11 cellular contexts compared by ENCODE assay signal in the genomic region with DNA sequence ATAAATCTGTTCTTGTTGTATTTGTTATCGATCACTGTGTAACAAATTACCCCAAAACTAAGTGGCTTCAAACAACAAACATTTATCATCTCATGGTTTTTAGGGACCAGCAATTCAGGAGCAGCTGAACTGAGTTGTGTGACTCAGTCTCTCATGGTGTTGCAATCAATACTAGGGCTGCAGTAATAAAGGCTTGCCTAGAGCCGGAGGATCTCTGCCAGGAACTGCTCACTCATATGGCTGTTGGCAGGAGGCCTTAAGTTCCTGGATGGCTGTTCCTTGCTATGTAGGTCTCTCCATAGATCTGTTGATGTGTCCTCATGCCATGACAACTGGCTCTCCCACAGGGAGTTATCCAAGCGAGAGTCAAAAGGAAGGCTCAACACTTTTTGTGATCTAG. TPM values are rescaled to one million over a fixed set of nuclear protein-coding genes. Genes with fewer than 3 reads are reported as not detected.
DNase-seq lines count a peak whose midpoint lies in the region; ATAC-seq, FAIRE-seq and TF ChIP-seq lines count a peak whose summit lies in the region.
"Had no signal": no experiment of that assay in that cellular context is flagged by ENCODE, and none has a peak within 500 bp of the region (broad histone marks: within the 10 kb centered on the region; RNA-seq: fewer than 3 reads in every experiment).

No MANE protein-coding gene starts in this region.

- H3K36me3 ChIP-seq in esophagus (ENCODE audit: control insufficient read depth in 2 of 2, insufficient read depth in 2 of 2, low read length in 1 of 2) (no peaks in the 10 kb centered on the region), neural progenitor cell (no peaks in the 10 kb centered on the region)

- peaks cover 15% of the 10 kb centered on the region for H3K4me1 Mint-ChIP-seq in neural progenitor cell

- no peaks in the 10 kb centered on the region for H3K27me3 ChIP-seq in esophagus (ENCODE audit: control insufficient read depth in 1 of 2, insufficient read depth in 2 of 2, low read length in 2 of 2)
- H3K27me3 ChIP-seq in neural progenitor cell: no peaks in the 10 kb centered on the region

- H3K27ac ChIP-seq in esophagus (ENCODE audit: low read depth in 2 of 2, low read length in 1 of 2) (peak overlapping the region; percentile 66 to 80), neural progenitor cell (no peak overlapping the region)

- H3K4me2 ChIP-seq in neural progenitor cell: no peak overlapping the region

- WGBS in esophagus, 2 donors: 56 to 65% methylated on average over 3 of the region's 3 CpGs

- H3K27ac Mint-ChIP-seq in neural progenitor cell: no peak overlapping the region

- ATAC-seq in HG03025 (IDR thresholded peaks at IDR 0.05; ENCODE audit: low FRiP score, unreplicated experiment): no peak
- ATAC-seq: GM12878; stimulated activated naive CD8-positive, alpha-beta T cell treated with anti-CD3 and anti-CD28 coated beads, Interleukin-15, amount 100 ng/mL, for 72 hours had no signal

- H3K9ac ChIP-seq in neural progenitor cell: no peak overlapping the region

- H3K9me3 ChIP-seq in esophagus (ENCODE audit: control insufficient read depth in 2 of 2, insufficient read depth in 1 of 2, low read depth in 1 of 2, low read length in 1 of 2) (no peaks in the 10 kb centered on the region), neural progenitor cell (ENCODE audit: low read depth) (no peaks in the 10 kb centered on the region)

- H3K9me3 Mint-ChIP-seq in neural progenitor cell: no peaks in the 10 kb centered on the region
- H3K9me3 Mint-ChIP-seq: stimulated activated naive CD8-positive, alpha-beta T cell treated with anti-CD3 and anti-CD28 coated beads, Interleukin-15, amount 100 ng/mL, for 72 hours had no signal

- FAIRE-seq in RCC 7860 (lab: Jason Lieb, UNC): no peak
- FAIRE-seq: GM12878 had no signal

- H3K4me3 Mint-ChIP-seq in neural progenitor cell: no peak overlapping the region
- H3K4me3 Mint-ChIP-seq: stimulated activated naive CD8-positive, alpha-beta T cell treated with anti-CD3 and anti-CD28 coated beads, Interleukin-15, amount 100 ng/mL, for 72 hours had no signal

- peaks cover 13% of the 10 kb centered on the region for H3K79me2 ChIP-seq in neural progenitor cell (ENCODE audit: low read depth)

- TF ChIP-seq CTCF in retinal pigment epithelial cell (conservative IDR thresholded peaks at IDR 0.05; ENCODE audit: low read depth, low read length) (no peak), neural progenitor cell (IDR thresholded peaks at IDR 0.05) (no peak)

- H4K20me1 ChIP-seq in neural progenitor cell (ENCODE audit: low read depth): peaks cover 6% of the 10 kb centered on the region

- H3K36me3 Mint-ChIP-seq in neural progenitor cell: peaks cover 2% of the 10 kb centered on the region

- DNase-seq in H4 (ENCODE audit: low spot score): peak; percentile 21
- DNase-seq in RCC 7860 (ENCODE audit: low spot score): peak; percentile 60
- DNase-seq in retinal pigment epithelial cell (ENCODE audit: low read depth): peak; percentile 50
- no peak for DNase-seq in NCI-H1092 treated with DMSO at 0.1 percent for 48 hours (lab: John Stamatoyannopoulos, UW)
- no peak for DNase-seq in stimulated activated CD4-positive, alpha-beta T cell treated with anti-CD3 and anti-CD28 coated beads, Interleukin-4, amount 100 ng/mL, for 4 hours
- DNase-seq in neural progenitor cell (ENCODE audit: low spot score): no peak
- DNase-seq: RPMI8226; stimulated activated naive CD8-positive, alpha-beta T cell treated with anti-CD3 and anti-CD28 coated beads, Interleukin-15, amount 100 ng/mL, for 72 hours had no signal

- no peak overlapping the region for H2AFZ ChIP-seq in neural progenitor cell (replicated peaks)

- H3K27me3 Mint-ChIP-seq in neural progenitor cell (ENCODE audit: insufficient read depth, low read depth): no peaks in the 10 kb centered on the region
- H3K27me3 Mint-ChIP-seq: stimulated activated naive CD8-positive, alpha-beta T cell treated with anti-CD3 and anti-CD28 coated beads, Interleukin-15, amount 100 ng/mL, for 72 hours had no signal

- no peaks in the 10 kb centered on the region for H3F3A ChIP-seq in neural progenitor cell (ENCODE audit: low read depth)

- H3K4me3 ChIP-seq in esophagus (ENCODE audit: low read depth in 1 of 2, low read length in 2 of 2): no peak overlapping the region
- H3K4me3 ChIP-seq in retinal pigment epithelial cell (ENCODE audit: low read length): no peak overlapping the region
- H3K4me3 ChIP-seq in neural progenitor cell: no peak overlapping the region
- H3K4me3 ChIP-seq: GM12878 had no signal

- H3K4me1 ChIP-seq in esophagus (ENCODE audit: control insufficient read depth in 2 of 2, insufficient read depth in 2 of 2, low read length in 1 of 2) (no peaks in the 10 kb centered on the region), neural progenitor cell (peaks cover 4% of the 10 kb centered on the region)

RNA-seq across cellular contexts. Expression of a gene that starts 3.8 kb away (rescaled TPM):
- total RNA-seq in H4 (2014; rRNA removed; shearing (Covaris generic)): 153 and 175 TPM in 2 replicates
- polyA plus RNA-seq in esophagus: 100 to 1,000 TPM in 1 of 2 donors, 10 to 100 TPM in 1; 77.5 to 110 TPM
- total RNA-seq in neural progenitor cell (ENCODE audit: low replicate concordance): 132 and 265 TPM in 2 replicates

RNA-seq across cellular contexts. Expression of a gene that starts 7.9 kb away (rescaled TPM):
- total RNA-seq in H4 (2014; rRNA removed; shearing (Covaris generic)): 63.3 and 73.6 TPM in 2 replicates
- 100 to 1,000 TPM; 157 to 592 TPM for polyA plus RNA-seq in esophagus
- total RNA-seq in neural progenitor cell (ENCODE audit: low replicate concordance): 41.1 and 54.1 TPM in 2 replicates

RNA-seq across cellular contexts. Expression of a gene that starts 26.7 kb away (rescaled TPM):
- total RNA-seq in H4 (2014; rRNA removed; shearing (Covaris generic)): 7.2 and 10.5 TPM in 2 replicates
- 1 to 10 TPM; 3.2 to 6.0 TPM for polyA plus RNA-seq in esophagus
- 33.6 and 55.7 TPM in 2 replicates for total RNA-seq in neural progenitor cell (ENCODE audit: low replicate concordance)

Comparison
In these comparisons a context has a peak if more than half of its experiments do, and no peak if none do; other contexts are left out.
1. DNase-seq: peak in H4 (single experiment), RCC 7860 (single experiment) and retinal pigment epithelial cell (single experiment); none in NCI-H1092 treated with DMSO at 0.1 percent for 48 hours (single experiment), stimulated activated CD4-positive, alpha-beta T cell treated with anti-CD3 and anti-CD28 coated beads, Interleukin-4, amount 100 ng/mL, for 4 hours (0 of 2) and neural progenitor cell (single experiment).